In genomic region chr19:41218615-41219507, GRCh38 we compare ENCODE assay signal across 8 cellular contexts. TPM values are rescaled to one million over a fixed set of nuclear protein-coding genes. Genes with fewer than 3 reads are reported as not detected.
A peak's percentile ranks its signal among the peaks of the same experiment; 100 is the strongest.
DNase-seq lines count a peak whose midpoint lies in the region; ATAC-seq lines count a peak whose summit lies in the region.

Gene AXL (plus strand): TSS chr19:41219223. CDS start chr19:41219393, 170 bp downstream.

- ATAC-seq in GM19324 (IDR thresholded peaks at IDR 0.05; ENCODE audit: low FRiP score, unreplicated experiment): no peak

- H3K27me3 Mint-ChIP-seq in activated naive CD4-positive, alpha-beta T cell treated with anti-CD3 and anti-CD28 coated beads, Interleukin-2, amount 50 U/mL, for 24 hours: peaks cover 16% of the 10 kb centered on the region

- no peaks in the 10 kb centered on the region for H3K9me3 Mint-ChIP-seq in activated naive CD4-positive, alpha-beta T cell treated with anti-CD3 and anti-CD28 coated beads, Interleukin-2, amount 50 U/mL, for 24 hours

- H3K27me3 ChIP-seq in layer of hippocampus (ENCODE audit: control insufficient read depth, insufficient read depth, low read length): peaks cover 3% of the 10 kb centered on the region

- H3K27ac Mint-ChIP-seq in activated naive CD4-positive, alpha-beta T cell treated with anti-CD3 and anti-CD28 coated beads, Interleukin-2, amount 50 U/mL, for 24 hours: peak within 1 kb of the TSS; percentile 12

- H3K36me3 Mint-ChIP-seq in activated naive CD4-positive, alpha-beta T cell treated with anti-CD3 and anti-CD28 coated beads, Interleukin-2, amount 50 U/mL, for 24 hours: no peaks in the 10 kb centered on the region

- H3K27ac ChIP-seq in layer of hippocampus (ENCODE audit: low read depth, low read length): peak within 1 kb of the TSS; percentile 86

- no peak for DNase-seq in activated naive CD4-positive, alpha-beta T cell (lab: John Stamatoyannopoulos, UW)
- peak; percentile 65 for DNase-seq in dermis blood vessel endothelial cell
- DNase-seq in stromal cell of bone marrow (ENCODE audit: low read depth): peak; percentile 72
- DNase-seq in NCI-H510A treated with DMSO at 0.1 percent for 48 hours (lab: John Stamatoyannopoulos, UW): no peak
- DNase-seq in RPMI8226: no peak

- peaks cover 7% of the 10 kb centered on the region for H3K4me1 Mint-ChIP-seq in activated naive CD4-positive, alpha-beta T cell treated with anti-CD3 and anti-CD28 coated beads, Interleukin-2, amount 50 U/mL, for 24 hours

- no peak within 1 kb of the TSS for H3K4me3 Mint-ChIP-seq in activated naive CD4-positive, alpha-beta T cell treated with anti-CD3 and anti-CD28 coated beads, Interleukin-2, amount 50 U/mL, for 24 hours

RNA-seq across cellular contexts. Expression of gene AXL, which starts in this region (rescaled TPM):
- total RNA-seq in dermis blood vessel endothelial cell: 11.2 and 90.9 TPM in 2 replicates

Comparison
In these comparisons a context has a peak if more than half of its experiments do, and no peak if none do; other contexts are left out.
1. DNase-seq: peak in dermis blood vessel endothelial cell (single experiment) and stromal cell of bone marrow (single experiment); none in activated naive CD4-positive, alpha-beta T cell (0 of 4), NCI-H510A treated with DMSO at 0.1 percent for 48 hours (single experiment) and RPMI8226 (single experiment).